Comparison of ENCODE assay signal across 1 cellular context in genomic region chr2:85327757-85328617, GRCh38.
TF ChIP-seq lines count a peak whose summit lies in the region.

TSS of gene TGOLN2 (minus strand) at chr2:85327989. CDS start at chr2:85327962, 27 bp downstream.

TF ChIP-seq in HepG2, 621 proteins besides CTCF, POLR2A, EP300 and RAD21 (continued from another document and continues in another):
- peak; percentile 46; the same call in 1 of the 2 replicates for TF ChIP-seq HOMEZ (CRISPR knock-in tag; IDR thresholded peaks at IDR 0.05; ENCODE audit: low read depth)
- peak; percentile 92; the same call in 1 of the 2 replicates for TF ChIP-seq WIZ (CRISPR knock-in tag; IDR thresholded peaks at IDR 0.05)
- peak; percentile 68; the same call in 1 of the 2 replicates for TF ChIP-seq ZBTB7A (CRISPR knock-in tag; IDR thresholded peaks at IDR 0.05)
- peak; percentile 80; the same call in 1 of the 2 replicates for TF ChIP-seq ZNF362 (CRISPR knock-in tag; IDR thresholded peaks at IDR 0.05; ENCODE audit: borderline replicate concordance)
- peak; percentile 38 for TF ChIP-seq SNAI1 (CRISPR knock-in tag; IDR thresholded peaks at IDR 0.05; ENCODE audit: borderline replicate concordance)
- peak; percentile 94 for TF ChIP-seq ZNF574 (CRISPR knock-in tag; IDR thresholded peaks at IDR 0.05)
- TF ChIP-seq ZNF512B (CRISPR knock-in tag; IDR thresholded peaks at IDR 0.05; ENCODE audit: borderline replicate concordance), result no peak
- no peak for TF ChIP-seq GPN1 (CRISPR knock-in tag; IDR thresholded peaks at IDR 0.05; ENCODE audit: borderline replicate concordance)
- peak; percentile 35; the same call in 1 of the 2 replicates for TF ChIP-seq SIN3B (IDR thresholded peaks at IDR 0.05; ENCODE audit: low read length)
- TF ChIP-seq SOX13 (IDR thresholded peaks at IDR 0.05), result no peak; the same call in none of the 2 replicates
- TF ChIP-seq SOX13 (CRISPR knock-in tag; conservative IDR thresholded peaks at IDR 0.05 in 1 of 2, IDR thresholded peaks at IDR 0.05 in 1 of 2), result peak in 1 of 2 experiments; percentile 60; a peak in 2 of 4 replicates
- 0 out of 2 replicates have a peak, but pooled peaks have one; percentile 37 for TF ChIP-seq ZNF281 (CRISPR knock-in tag; IDR thresholded peaks at IDR 0.05; ENCODE audit: borderline replicate concordance)
- no peak; the same call in 1 of the 2 replicates for TF ChIP-seq HNF4G (IDR thresholded peaks at IDR 0.05; ENCODE audit: borderline replicate concordance, low read depth, low read length)
- TF ChIP-seq HNF4G (CRISPR knock-in tag; IDR thresholded peaks at IDR 0.05; ENCODE audit: borderline replicate concordance, low read depth), result 0 out of 2 replicates have a peak, but pooled peaks have one; percentile 77
- TF ChIP-seq RNF219 (CRISPR knock-in tag; IDR thresholded peaks at IDR 0.05), result peak; percentile 21; the same call in 1 of the 2 replicates
- TF ChIP-seq TRIM22 (IDR thresholded peaks at IDR 0.05), result no peak
- peak; percentile 92 for TF ChIP-seq SAP130 (CRISPR knock-in tag; IDR thresholded peaks at IDR 0.05; ENCODE audit: low read depth)
- TF ChIP-seq ZNF747 (CRISPR knock-in tag; IDR thresholded peaks at IDR 0.05; ENCODE audit: borderline replicate concordance), result peak; percentile 94; the same call in 1 of the 2 replicates
- peak; percentile 71 for TF ChIP-seq SOX5 (CRISPR knock-in tag; IDR thresholded peaks at IDR 0.05; ENCODE audit: borderline replicate concordance)
- peak; percentile 94 for TF ChIP-seq ZBTB26 (CRISPR knock-in tag; IDR thresholded peaks at IDR 0.05; ENCODE audit: borderline replicate concordance)
- TF ChIP-seq JDP2 (CRISPR knock-in tag; IDR thresholded peaks at IDR 0.05; ENCODE audit: borderline replicate concordance), result no peak
- TF ChIP-seq ZMAT5 (CRISPR knock-in tag; IDR thresholded peaks at IDR 0.05; ENCODE audit: borderline replicate concordance, low read depth), result no peak
- TF ChIP-seq THAP7 (CRISPR knock-in tag; IDR thresholded peaks at IDR 0.05), result no peak; the same call in 1 of the 2 replicates
- TF ChIP-seq ZMYM3 (CRISPR knock-in tag; IDR thresholded peaks at IDR 0.05), result peak; percentile 75; the same call in 1 of the 2 replicates
- TF ChIP-seq NONO (IDR thresholded peaks at IDR 0.05), result no peak
- peak; percentile 77 for TF ChIP-seq NONO (CRISPR knock-in tag; conservative IDR thresholded peaks at IDR 0.05)
- peak; percentile 74 for TF ChIP-seq JARID2 (CRISPR knock-in tag; IDR thresholded peaks at IDR 0.05; ENCODE audit: insufficient replicate concordance)
- TF ChIP-seq GATAD2A (CRISPR knock-in tag; IDR thresholded peaks at IDR 0.05), result peak; percentile 74
- TF ChIP-seq IKZF5 (CRISPR knock-in tag; IDR thresholded peaks at IDR 0.05), result peak; percentile 92
- TF ChIP-seq GMEB1 (CRISPR knock-in tag; IDR thresholded peaks at IDR 0.05; ENCODE audit: borderline replicate concordance), result peak; percentile 87
- 0 out of 2 replicates have a peak, but pooled peaks have one; percentile 32 for TF ChIP-seq ZNF549 (CRISPR knock-in tag; IDR thresholded peaks at IDR 0.05)
- TF ChIP-seq PHF20 (CRISPR knock-in tag; IDR thresholded peaks at IDR 0.05), result peak; percentile 85
- no peak for TF ChIP-seq ZNF841 (CRISPR knock-in tag; IDR thresholded peaks at IDR 0.05; ENCODE audit: borderline replicate concordance)
- peak; percentile 84; the same call in 1 of the 2 replicates for TF ChIP-seq ZSCAN21 (CRISPR knock-in tag; IDR thresholded peaks at IDR 0.05; ENCODE audit: borderline replicate concordance)
- 0 out of 2 replicates have a peak, but pooled peaks have one; percentile 27 for TF ChIP-seq SIX1 (CRISPR knock-in tag; IDR thresholded peaks at IDR 0.05; ENCODE audit: borderline replicate concordance)
